Comparison of ENCODE assay signal across 9 cellular contexts in genomic region chr11:68020575-68020974, GRCh38. TPM values are rescaled to one million over a fixed set of nuclear protein-coding genes. Genes with fewer than 3 reads are reported as not detected.
DNase-seq lines count a peak whose midpoint lies in the region; ATAC-seq and TF ChIP-seq lines count a peak whose summit lies in the region.
"Had no signal": no experiment of that assay in that cellular context is flagged by ENCODE, and none has a peak within 500 bp of the region (broad histone marks: within the 10 kb centered on the region; RNA-seq: fewer than 3 reads in every experiment).

No MANE protein-coding gene starts in this region.

- no peak for TF ChIP-seq POLR2A in spleen (IDR thresholded peaks at IDR 0.05)

- 56 to 69% (median 64%) methylated on average over 11 of the region's 11 CpGs for WGBS in spleen, 5 donors

- intact Hi-C loops in PC-3 (cut with micrococcal nuclease) (no loop called here), spleen (cut with DNase I; ENCODE audit: low total_unique reads) (no loop called here)
- intact Hi-C loops in activated T-helper 2 cell treated with anti-CD3 and anti-CD28 coated beads, Interferon-gamma antibody, Interleukin-2, Interleukin-4, amounts not matched to agents 10 μg/mL and 5 μg/mL and 100 μg/mL, durations not matched to agents 14 hours and 24 hours and 36 hours (cut with micrococcal nuclease), result no loop called here

- H3K27me3 Mint-ChIP-seq in endothelial cell (ENCODE audit: unreplicated experiment), result peaks cover 9% of the 10 kb centered on the region
- H3K27me3 Mint-ChIP-seq in neural crest cell (ENCODE audit: low read depth), result no peaks in the 10 kb centered on the region
- H3K27me3 Mint-ChIP-seq in activated T-helper 2 cell treated with anti-CD3 and anti-CD28 coated beads, Interferon-gamma antibody, Interleukin-2, Interleukin-4, amounts not matched to agents 10 μg/mL and 5 μg/mL and 100 μg/mL, durations not matched to agents 14 hours and 24 hours and 36 hours (ENCODE audit: low read depth), result no peaks in the 10 kb centered on the region

- H3F3A ChIP-seq in PC-3 (ENCODE audit: low read length, unreplicated experiment), result no peaks in the 10 kb centered on the region

- ATAC-seq in PC-3 (peak; percentile 78), GM18861 (IDR thresholded peaks at IDR 0.05; ENCODE audit: unreplicated experiment) (no peak)

- no peaks in the 10 kb centered on the region for H3K4me1 Mint-ChIP-seq in endothelial cell (ENCODE audit: unreplicated experiment)
- H3K4me1 Mint-ChIP-seq in neural crest cell, result peaks cover 26% of the 10 kb centered on the region
- no peaks in the 10 kb centered on the region for H3K4me1 Mint-ChIP-seq in activated T-helper 2 cell treated with anti-CD3 and anti-CD28 coated beads, Interferon-gamma antibody, Interleukin-2, Interleukin-4, amounts not matched to agents 10 μg/mL and 5 μg/mL and 100 μg/mL, durations not matched to agents 14 hours and 24 hours and 36 hours (ENCODE audit: low read depth)

- DNase-seq in PC-3 (peak; percentile 65), endothelial cell (ENCODE audit: low spot score) (peak; percentile 39), neural crest cell (ENCODE audit: low read depth, low spot score) (no peak), NCI-H2107 (lab: John Stamatoyannopoulos, UW) (no peak), spleen (no peak)
- no peak for DNase-seq in activated T-helper 2 cell treated with anti-CD3 and anti-CD28 coated beads, Interferon-gamma antibody, Interleukin-2, Interleukin-4, amounts not matched to agents 10 μg/mL and 5 μg/mL and 100 μg/mL, durations not matched to agents 14 hours and 24 hours and 36 hours (ENCODE audit: low spot score)
- DNase-seq: activated naive CD4-positive, alpha-beta T cell treated with anti-CD3 and anti-CD28 coated beads, Interleukin-2, amount 50 U/mL, for 16 hours had no signal

- H3K9me3 Mint-ChIP-seq in endothelial cell (ENCODE audit: unreplicated experiment) (no peaks in the 10 kb centered on the region), neural crest cell (peaks cover 5% of the 10 kb centered on the region)
- no peaks in the 10 kb centered on the region for H3K9me3 Mint-ChIP-seq in activated T-helper 2 cell treated with anti-CD3 and anti-CD28 coated beads, Interferon-gamma antibody, Interleukin-2, Interleukin-4, amounts not matched to agents 10 μg/mL and 5 μg/mL and 100 μg/mL, durations not matched to agents 14 hours and 24 hours and 36 hours

- H2AFZ ChIP-seq in PC-3 (ENCODE audit: low read length), result no peak overlapping the region

- H3K27ac Mint-ChIP-seq in endothelial cell (ENCODE audit: unreplicated experiment) (no peak overlapping the region), neural crest cell (ENCODE audit: unreplicated experiment) (no peak overlapping the region)
- no peak overlapping the region for H3K27ac Mint-ChIP-seq in activated T-helper 2 cell treated with anti-CD3 and anti-CD28 coated beads, Interferon-gamma antibody, Interleukin-2, Interleukin-4, amounts not matched to agents 10 μg/mL and 5 μg/mL and 100 μg/mL, durations not matched to agents 14 hours and 24 hours and 36 hours

- CTCF ChIA-PET in PC-3 (lab: Charles Lee), result interaction anchor here (0.9 kb wide), 1 partner anchor 10 kb away, joined by 5 read pairs; the partner anchor contains the start of gene ALDH3B1

- BruUV-seq in PC-3 (replicated peaks; lab: Mats Ljungman, UMichigan), result no TSS peak

- H3K4me1 ChIP-seq in PC-3 (ENCODE audit: insufficient read depth, low read length), result peaks cover 24% of the 10 kb centered on the region
- peaks cover 0 to 21% (median 8%) of the 10 kb centered on the region in 6 donors for H3K4me1 ChIP-seq in spleen

- H3K79me2 ChIP-seq in PC-3 (ENCODE audit: low read length), result no peaks in the 10 kb centered on the region

- TF ChIP-seq CTCF in GM12872 (IDR thresholded peaks at IDR 0.05; ENCODE audit: insufficient read depth, low read depth, low read length) (peak; percentile 40; the same call in 2 of the 3 replicates), PC-3 (conservative IDR thresholded peaks at IDR 0.05; ENCODE audit: low read depth, low read length) (peak; percentile 54), endothelial cell (IDR thresholded peaks at IDR 0.05; ENCODE audit: unreplicated experiment) (peak; percentile 8), neural crest cell (conservative IDR thresholded peaks at IDR 0.05) (peak; percentile 46), spleen (IDR thresholded peaks at IDR 0.05 in 8 of 11, conservative IDR thresholded peaks at IDR 0.05 in 3 of 11) (peak in 3 of 11 experiments; percentile 8 to 14 (median 14))

- POLR2A ChIA-PET in PC-3 (lab: Charles Lee; ENCODE audit: unreplicated experiment), result no interaction called here

- H3K4me3 ChIP-seq in PC-3 (ENCODE audit: low read length) (no peak overlapping the region), spleen (no peak overlapping the region)

- H3K4me3 Mint-ChIP-seq in endothelial cell (ENCODE audit: unreplicated experiment) (no peak overlapping the region), neural crest cell (peak overlapping the region; percentile 7)
- no peak overlapping the region for H3K4me3 Mint-ChIP-seq in activated T-helper 2 cell treated with anti-CD3 and anti-CD28 coated beads, Interferon-gamma antibody, Interleukin-2, Interleukin-4, amounts not matched to agents 10 μg/mL and 5 μg/mL and 100 μg/mL, durations not matched to agents 14 hours and 24 hours and 36 hours (ENCODE audit: low read depth)

- no peak overlapping the region for H3K9ac ChIP-seq in PC-3 (ENCODE audit: low read length)

- 0 out of 2 replicates have a peak overlapping the region, but pooled peaks have one; percentile 6 for H3K4me2 ChIP-seq in PC-3 (ENCODE audit: low read length)

- H3K27me3 ChIP-seq in PC-3 (ENCODE audit: low read length) (no peaks in the 10 kb centered on the region), spleen (replicated peaks in 1 of 7) (no peaks in the 10 kb centered on the region)

- H3K9me3 ChIP-seq in PC-3 (ENCODE audit: low read length) (no peaks in the 10 kb centered on the region), spleen (peaks cover 0 to 11% (median 0%) of the 10 kb centered on the region in 8 donors)

- peaks cover 6% of the 10 kb centered on the region for H3K36me3 Mint-ChIP-seq in endothelial cell (ENCODE audit: low read depth, unreplicated experiment)
- peaks cover 9% of the 10 kb centered on the region for H3K36me3 Mint-ChIP-seq in neural crest cell (ENCODE audit: low read depth)
- H3K36me3 Mint-ChIP-seq in activated T-helper 2 cell treated with anti-CD3 and anti-CD28 coated beads, Interferon-gamma antibody, Interleukin-2, Interleukin-4, amounts not matched to agents 10 μg/mL and 5 μg/mL and 100 μg/mL, durations not matched to agents 14 hours and 24 hours and 36 hours (ENCODE audit: low read depth), result no peaks in the 10 kb centered on the region

- no peaks in the 10 kb centered on the region for H3K9me2 ChIP-seq in PC-3 (replicated peaks; ENCODE audit: low read length)

- H3K36me3 ChIP-seq in PC-3 (ENCODE audit: low read depth, low read length), result peaks cover 9% of the 10 kb centered on the region; the same call in 1 of the 2 replicates
- H3K36me3 ChIP-seq in spleen, result peaks cover 0 to 99% (median 20%) of the 10 kb centered on the region in 6 donors

- H3K27ac ChIP-seq in PC-3 (ENCODE audit: low read length) (peak overlapping the region; percentile 35), spleen (no peak overlapping the region)

- H4K20me1 ChIP-seq in PC-3 (ENCODE audit: low read length), result no peaks in the 10 kb centered on the region

RNA-seq across cellular contexts. Expression of gene NDUFS8, which starts 9.9 kb away (rescaled TPM):
- 560 and 576 TPM in 2 replicates for total RNA-seq in PC-3 (2014; rRNA removed)
- total RNA-seq in endothelial cell (ENCODE audit: unreplicated experiment), result 144 TPM
- total RNA-seq in neural crest cell, result 150 and 155 TPM in 2 replicates
- 125 and 139 TPM in 2 replicates for total RNA-seq in activated T-helper 2 cell treated with anti-CD3 and anti-CD28 coated beads, Interferon-gamma antibody, Interleukin-2, Interleukin-4, amounts not matched to agents 10 μg/mL and 5 μg/mL and 100 μg/mL, durations not matched to agents 14 hours and 24 hours and 36 hours
- 100 to 1,000 TPM in 2 of 7 donors, 10 to 100 TPM in 5; 75.4 to 125 (median 91.5) TPM for total RNA-seq in spleen
- polyA plus RNA-seq in spleen, result 100 to 1,000 TPM in 2 of 3 donors, 10 to 100 TPM in 1; 94.8 to 132 (median 105) TPM

RNA-seq across cellular contexts. Expression of gene ALDH3B1, which starts 10.4 kb away (rescaled TPM):
- total RNA-seq in PC-3 (2014; rRNA removed) (26.0 and 28.1 TPM in 2 replicates), endothelial cell (ENCODE audit: unreplicated experiment) (not detected), neural crest cell (0.23 and 0.35 TPM in 2 replicates), spleen (10 to 100 TPM; 24.8 to 46.8 (median 37.8) TPM)
- not detected in 2 replicates for total RNA-seq in activated T-helper 2 cell treated with anti-CD3 and anti-CD28 coated beads, Interferon-gamma antibody, Interleukin-2, Interleukin-4, amounts not matched to agents 10 μg/mL and 5 μg/mL and 100 μg/mL, durations not matched to agents 14 hours and 24 hours and 36 hours
- polyA plus RNA-seq in spleen, result 10 to 100 TPM in 1 of 3 donors, 1 to 10 TPM in 2; 7.8 to 16.4 (median 7.9) TPM

RNA-seq across cellular contexts. Expression of gene UNC93B1, which starts 16.7 kb away (rescaled TPM):
- total RNA-seq in PC-3 (2014; rRNA removed) (66.8 and 77.0 TPM in 2 replicates), endothelial cell (ENCODE audit: unreplicated experiment) (13.1 TPM), neural crest cell (3.9 and 4.3 TPM in 2 replicates), spleen (100 to 1,000 TPM; 110 to 151 (median 128) TPM)
- total RNA-seq in activated T-helper 2 cell treated with anti-CD3 and anti-CD28 coated beads, Interferon-gamma antibody, Interleukin-2, Interleukin-4, amounts not matched to agents 10 μg/mL and 5 μg/mL and 100 μg/mL, durations not matched to agents 14 hours and 24 hours and 36 hours, result 12.3 and 14.1 TPM in 2 replicates
- polyA plus RNA-seq in spleen, result 100 to 1,000 TPM; 112 to 192 (median 162) TPM

RNA-seq across cellular contexts. Expression of gene TCIRG1, which starts 18.2 kb away (rescaled TPM):
- total RNA-seq in PC-3 (2014; rRNA removed) (183 and 203 TPM in 2 replicates), endothelial cell (ENCODE audit: unreplicated experiment) (294 TPM), neural crest cell (8.1 and 10.2 TPM in 2 replicates), spleen (100 to 1,000 TPM; 286 to 540 (median 360) TPM)
- 148 and 154 TPM in 2 replicates for total RNA-seq in activated T-helper 2 cell treated with anti-CD3 and anti-CD28 coated beads, Interferon-gamma antibody, Interleukin-2, Interleukin-4, amounts not matched to agents 10 μg/mL and 5 μg/mL and 100 μg/mL, durations not matched to agents 14 hours and 24 hours and 36 hours
- polyA plus RNA-seq in spleen, result 100 to 1,000 TPM; 199 to 707 (median 698) TPM

Comparison
In these comparisons a context has a peak if more than half of its experiments do, and no peak if none do; other contexts are left out.
1. DNase-seq: peak in PC-3 (single experiment) and endothelial cell (single experiment); none in neural crest cell (single experiment), NCI-H2107 (single experiment), activated T-helper 2 cell treated with anti-CD3 and anti-CD28 coated beads, Interferon-gamma antibody, Interleukin-2, Interleukin-4, amounts not matched to agents 10 μg/mL and 5 μg/mL and 100 μg/mL, durations not matched to agents 14 hours and 24 hours and 36 hours (single experiment) and spleen (single experiment).
2. RNA of gene ALDH3B1, which starts 10.4 kb away (total RNA-seq): 24.8 to 46.8 TPM in spleen and 26.0 to 28.1 TPM in PC-3; 0.23 to 0.35 TPM in neural crest cell, not detected in endothelial cell (single experiment) and not detected in activated T-helper 2 cell treated with anti-CD3 and anti-CD28 coated beads, Interferon-gamma antibody, Interleukin-2, Interleukin-4, amounts not matched to agents 10 μg/mL and 5 μg/mL and 100 μg/mL, durations not matched to agents 14 hours and 24 hours and 36 hours; every median in the first group is over 10 times any median in the second.